23 cellular contexts compared by ENCODE assay signal in the genomic region with DNA sequence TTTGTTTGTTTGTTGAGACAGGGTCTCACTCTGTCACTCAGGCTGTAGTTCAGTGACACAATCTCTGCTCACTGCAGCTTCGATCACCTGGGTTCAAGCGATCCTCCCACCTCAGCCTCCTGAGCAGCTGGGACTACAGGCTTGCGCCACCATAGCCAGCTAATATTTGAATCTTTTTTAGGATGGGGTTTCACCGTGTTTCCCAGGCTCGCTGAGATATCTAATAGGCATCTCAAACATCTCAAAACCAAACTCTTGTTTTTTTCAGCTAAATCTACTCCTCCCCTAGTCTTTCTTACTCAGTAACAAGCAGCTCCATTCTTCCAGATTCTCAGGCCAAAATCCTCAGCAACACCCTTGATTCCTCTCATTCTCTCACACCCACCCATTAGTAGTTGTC.
"Had no signal": no experiment of that assay in that cellular context is flagged by ENCODE, and none has a peak within 500 bp of the region (broad histone marks: within the 10 kb centered on the region; RNA-seq: fewer than 3 reads in every experiment).

No MANE protein-coding gene starts in this region.

- DNase-seq: activated CD4-positive, alpha-beta T cell treated with anti-CD3 and anti-CD28 coated beads, Interleukin-2, amount 50 U/mL, for 48 hours; activated CD8-positive, alpha-beta memory T cell treated with anti-CD3 and anti-CD28 coated beads, Interleukin-2, amount 50 U/mL, for 48 hours; activated naive CD4-positive, alpha-beta T cell; activated T-cell treated with anti-CD3 and anti-CD28 coated beads, Interleukin-2, amount 50 U/mL, for 4 hours; amygdala; esophagus squamous epithelium; head of caudate nucleus; naive thymus-derived CD8-positive, alpha-beta T cell; stimulated activated CD4-positive, alpha-beta T cell treated with anti-CD3 and anti-CD28 coated beads, Interleukin-12 subunit alpha, Interleukin-12 subunit beta, amount 100 ng/mL, for 4 hours; stimulated activated CD4-positive, alpha-beta T cell treated with anti-CD3 and anti-CD28 coated beads, Interleukin-4, amount 100 ng/mL, for 4 hours; stimulated activated naive CD8-positive, alpha-beta T cell treated with anti-CD3 and anti-CD28 coated beads, Interleukin-15, Interleukin-2, amounts not matched to agents 100 U/mL and 50 U/mL, for 24 hours; T-helper 1 cell; thyroid gland had no signal

- H3K4me2 ChIP-seq: neural progenitor cell had no signal

- H3K4me3 Mint-ChIP-seq: activated naive CD8-positive, alpha-beta T cell; activated T-cell treated with anti-CD3 and anti-CD28 coated beads, Interleukin-2, amount 50 U/mL, for 4 hours; naive thymus-derived CD8-positive, alpha-beta T cell; neural progenitor cell; WTC11 had no signal

- H3K9ac ChIP-seq: neural progenitor cell had no signal

- H3K4me1 Mint-ChIP-seq: WTC11 had no signal

- H3K4me1 ChIP-seq: esophagus squamous epithelium, gastroesophageal sphincter, prostate gland, right atrium auricular region, thyroid gland had no signal

- H3K9me3 Mint-ChIP-seq: activated T-cell treated with anti-CD3 and anti-CD28 coated beads, Interleukin-2, amount 50 U/mL, for 4 hours; activated T-helper 2 cell treated with anti-CD3 and anti-CD28 coated beads, Interferon-gamma antibody, Interleukin-2, Interleukin-4, amounts not matched to agents 10 μg/mL and 5 μg/mL and 100 μg/mL, durations not matched to agents 14 hours and 24 hours and 36 hours; naive thymus-derived CD8-positive, alpha-beta T cell had no signal

- H3K27ac Mint-ChIP-seq: activated naive CD8-positive, alpha-beta T cell; activated T-helper 2 cell treated with anti-CD3 and anti-CD28 coated beads, Interferon-gamma antibody, Interleukin-2, Interleukin-4, amounts not matched to agents 10 μg/mL and 5 μg/mL and 100 μg/mL, durations not matched to agents 14 hours and 24 hours and 36 hours; naive thymus-derived CD8-positive, alpha-beta T cell; neural progenitor cell; WTC11 had no signal

- H3K9me3 ChIP-seq: esophagus squamous epithelium, prostate gland, right atrium auricular region, thyroid gland had no signal

- ATAC-seq: activated T-cell treated with anti-CD3 and anti-CD28 coated beads, Interleukin-2, amount 50 U/mL, for 4 hours; gastroesophageal sphincter; naive thymus-derived CD8-positive, alpha-beta T cell; stimulated activated naive CD8-positive, alpha-beta T cell treated with anti-CD3 and anti-CD28 coated beads, Interleukin-15, Interleukin-2, amounts not matched to agents 100 U/mL and 50 U/mL, for 24 hours; WTC11 had no signal

- H3K36me3 ChIP-seq: esophagus squamous epithelium, gastroesophageal sphincter, neural progenitor cell, prostate gland, right atrium auricular region, thyroid gland had no signal

- FAIRE-seq: colon, keratinocyte had no signal

- H3K27ac ChIP-seq: esophagus squamous epithelium, gastroesophageal sphincter, neural progenitor cell, prostate gland, right atrium auricular region, thyroid gland had no signal

- H3K4me3 ChIP-seq: esophagus squamous epithelium, gastroesophageal sphincter, lung, neural progenitor cell, prostate gland, right atrium auricular region, thyroid gland had no signal

- H2AFZ ChIP-seq: neural progenitor cell had no signal

- H3K27me3 ChIP-seq: neural progenitor cell, right atrium auricular region, thyroid gland had no signal

- H3K36me3 Mint-ChIP-seq: activated naive CD8-positive, alpha-beta T cell; naive thymus-derived CD8-positive, alpha-beta T cell; neural progenitor cell; WTC11 had no signal
